ENCODE assay signal across 8 cellular contexts in genomic region chr10:46374410-46374809, GRCh38. TPM values are rescaled to one million over a fixed set of nuclear protein-coding genes. Genes with fewer than 3 reads are reported as not detected.
"Had no signal": no experiment of that assay in that cellular context is flagged by ENCODE, and none has a peak within 500 bp of the region (broad histone marks: within the 10 kb centered on the region; RNA-seq: fewer than 3 reads in every experiment).

No MANE protein-coding gene starts in this region.

RNA-seq across cellular contexts. Expression of gene ANXA8L1, which starts 1.2 kb away (rescaled TPM):
- total RNA-seq: activated CD4-positive, alpha-beta T cell treated with anti-CD3 and anti-CD28 coated beads for 36 hours; activated CD8-positive, alpha-beta T cell treated with anti-CD3 and anti-CD28 coated beads, Interleukin-2, amount 10 ng/mL, durations not matched to agents 7 days and 5 days; activated T-helper 2 cell treated with anti-CD3 and anti-CD28 coated beads, Interferon-gamma antibody, Interleukin-2, Interleukin-4, amounts not matched to agents 10 μg/mL and 5 μg/mL and 100 μg/mL, durations not matched to agents 14 hours and 24 hours and 36 hours; ascending aorta; cardiac septum; cerebellum; T-helper 17 cell; WTC11 had no signal
